Comparison of ENCODE assay signal across 2 cellular contexts in genomic region chr1:228460830-228461229, GRCh38.
TF ChIP-seq lines count a peak whose summit lies in the region.

No MANE protein-coding gene starts in this region.

TF ChIP-seq in HEK293, 187 proteins besides CTCF, POLR2A, EP300 and RAD21 (continued from another document):
- TF ChIP-seq PRDM1 (tag by site-specific recombination; IDR thresholded peaks at IDR 0.05) = 0 out of 2 replicates have a peak, but pooled peaks have one; percentile 17
- TF ChIP-seq ZFP69B (tag by site-specific recombination; IDR thresholded peaks at IDR 0.05) = no peak
- TF ChIP-seq ZNF555 (tag by site-specific recombination; conservative IDR thresholded peaks at IDR 0.05) = no peak
- TF ChIP-seq WT1 (tag by site-specific recombination; IDR thresholded peaks at IDR 0.05) = no peak
- TF ChIP-seq ZNF600 (tag by site-specific recombination; IDR thresholded peaks at IDR 0.05) = no peak
- no peak for TF ChIP-seq ZSCAN30 (tag by site-specific recombination; IDR thresholded peaks at IDR 0.05)
- no peak for TF ChIP-seq ZNF658 (tag by site-specific recombination; IDR thresholded peaks at IDR 0.05)
- no peak for TF ChIP-seq EGR2 (tag by site-specific recombination; IDR thresholded peaks at IDR 0.05; ENCODE audit: low read depth)
- TF ChIP-seq ZNF341 (tag by site-specific recombination; IDR thresholded peaks at IDR 0.05; ENCODE audit: low read depth) = no peak
- no peak for TF ChIP-seq ZNF155 (tag by site-specific recombination; IDR thresholded peaks at IDR 0.05)
- TF ChIP-seq ZIC2 (tag by site-specific recombination; IDR thresholded peaks at IDR 0.05) = peak; percentile 55
- peak; percentile 51; the same call in 1 of the 2 replicates for TF ChIP-seq ZBTB44 (tag by site-specific recombination; IDR thresholded peaks at IDR 0.05)
- no peak for TF ChIP-seq ZNF19 (tag by site-specific recombination; IDR thresholded peaks at IDR 0.05; ENCODE audit: low read depth)
- no peak for TF ChIP-seq ZFP41 (tag by site-specific recombination; IDR thresholded peaks at IDR 0.05; ENCODE audit: borderline replicate concordance)
- no peak for TF ChIP-seq ZNF501 (tag by site-specific recombination; IDR thresholded peaks at IDR 0.05)
- TF ChIP-seq IKZF3 (tag by site-specific recombination; IDR thresholded peaks at IDR 0.05) = peak; percentile 63

TF ChIP-seq in neural cell, 6 proteins besides CTCF, POLR2A, EP300 and RAD21 (continued from another document):
- no peak for TF ChIP-seq MXI1 (conservative IDR thresholded peaks at IDR 0.05; ENCODE audit: poor library complexity, severe bottlenecking)
- TF ChIP-seq TAF1 (IDR thresholded peaks at IDR 0.05; ENCODE audit: low read depth) = no peak
- TF ChIP-seq REST (IDR thresholded peaks at IDR 0.05; ENCODE audit: borderline replicate concordance) = no peak
